ENCODE assay signal across 8 cellular contexts in genomic region chr1:235074335-235075120, GRCh38. TPM values are rescaled to one million over a fixed set of nuclear protein-coding genes. Genes with fewer than 3 reads are reported as not detected.
DNase-seq lines count a peak whose midpoint lies in the region; ATAC-seq and TF ChIP-seq lines count a peak whose summit lies in the region.

No MANE protein-coding gene starts in this region.

- H3K4me1 ChIP-seq in NT2/D1 (ENCODE audit: insufficient read depth, insufficient read length) (peaks cover 17% of the 10 kb centered on the region), heart left ventricle (peaks cover 12 to 83% (median 67%) of the 10 kb centered on the region in 12 donors)

- intact Hi-C loops in heart left ventricle (cut with DNase I), result loop anchor here (1.0 to 10.0 kb wide), 19 partner anchors 72 to 474 kb away; partner anchors contain the start of gene IRF2BP2 (in 3 of the 10)
- intact Hi-C loops in sciatic nerve (cut with DNase I), result no loop called here

- no peaks in the 10 kb centered on the region for H3K27me3 ChIP-seq in NT2/D1 (ENCODE audit: insufficient read depth, insufficient read length)
- no peaks in the 10 kb centered on the region for H3K27me3 ChIP-seq in heart left ventricle

- H3K4me3 ChIP-seq in NT2/D1 (ENCODE audit: insufficient read length, low read depth) (no peak overlapping the region), heart left ventricle (peak overlapping the region in 10 of 12 donors; percentile 1 to 33 (median 16))

- no peak for TF ChIP-seq POLR2A in heart left ventricle (IDR thresholded peaks at IDR 0.05)

- ATAC-seq in GM18909 (IDR thresholded peaks at IDR 0.05; ENCODE audit: poor library complexity, unreplicated experiment), result peak; percentile 40
- ATAC-seq in HG03159 (IDR thresholded peaks at IDR 0.05; ENCODE audit: unreplicated experiment), result peak; percentile 41
- peak; percentile 23 to 53 (median 40) for ATAC-seq in heart left ventricle
- ATAC-seq in sciatic nerve, result peak; percentile 26

- DNase-seq in AG09319 (ENCODE audit: extremely low read depth, low read depth) (peak; percentile 59), NT2/D1 (ENCODE audit: low read depth, low spot score) (no peak), heart left ventricle (peak in 4 of 5 donors; percentile 46 to 73 (median 66)), sciatic nerve (ENCODE audit: low spot score) (no peak), epidermal melanocyte (ENCODE audit: insufficient read length, low spot score) (no peak)
- peak; percentile 68 for DNase-seq in activated naive CD4-positive, alpha-beta T cell treated with anti-CD3 and anti-CD28 coated beads, Interleukin-2, amount 50 U/mL, for 16 hours

- H3K9ac ChIP-seq in NT2/D1 (ENCODE audit: insufficient read length, low read depth), result peak overlapping the region; percentile 57

- H3K36me3 ChIP-seq in NT2/D1 (ENCODE audit: insufficient read depth, insufficient read length, low read length), result no peaks in the 10 kb centered on the region
- H3K36me3 ChIP-seq in heart left ventricle, result no peaks in the 10 kb centered on the region

- WGBS in heart left ventricle, 4 donors, result 16 to 20% (median 17%) methylated on average over 15 to 17 of the region's 17 CpGs

- peak overlapping the region; percentile 91 to 99 (median 94) for H3K27ac ChIP-seq in heart left ventricle

- no peaks in the 10 kb centered on the region for H3K9me3 ChIP-seq in NT2/D1 (ENCODE audit: insufficient read depth, low read length)
- no peaks in the 10 kb centered on the region for H3K9me3 ChIP-seq in heart left ventricle

- TF ChIP-seq CTCF in AG09319 (IDR thresholded peaks at IDR 0.05; ENCODE audit: low read depth, low read length), result no peak
- no peak for TF ChIP-seq CTCF in heart left ventricle (IDR thresholded peaks at IDR 0.05)

RNA-seq across cellular contexts. Expression of gene TOMM20, which starts 54.1 kb away (rescaled TPM):
- 100 to 1,000 TPM in 1 of 9 donors, 10 to 100 TPM in 8; 56.7 to 100 (median 83.3) TPM for total RNA-seq in heart left ventricle
- 10 to 100 TPM; 43.0 to 80.9 TPM for polyA plus RNA-seq in heart left ventricle
- total RNA-seq in sciatic nerve, result 97.5 TPM

Comparison
In these comparisons a context has a peak if more than half of its experiments do, and no peak if none do; other contexts are left out.
1. DNase-seq: peak in AG09319 (single experiment), activated naive CD4-positive, alpha-beta T cell treated with anti-CD3 and anti-CD28 coated beads, Interleukin-2, amount 50 U/mL, for 16 hours (single experiment) and heart left ventricle (4 of 5); none in NT2/D1 (single experiment), sciatic nerve (single experiment) and epidermal melanocyte (single experiment).
2. Peak in every context shown above with its lines, with median percentiles within 50 percentile points of each other: ATAC-seq.